ENCODE assay signal across 28 cellular contexts in the genomic region with DNA sequence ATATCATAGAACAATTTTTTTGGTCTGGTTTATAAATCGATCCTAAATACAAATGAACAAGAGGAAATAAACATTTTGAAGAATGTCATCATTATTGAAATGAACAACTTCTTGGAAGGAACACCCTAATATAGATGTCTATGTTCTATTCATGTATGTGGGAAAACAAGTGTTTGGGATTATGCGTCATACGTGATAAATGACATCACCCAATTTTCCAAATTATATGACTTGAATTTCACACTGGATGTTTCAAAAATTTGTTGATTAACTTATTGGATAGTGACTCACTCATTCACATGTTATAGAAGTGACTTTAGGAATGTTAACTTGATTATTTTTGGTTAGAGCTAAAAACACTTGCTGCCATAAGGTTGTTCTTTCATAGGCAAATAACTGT.
"Had no signal": no experiment of that assay in that cellular context is flagged by ENCODE, and none has a peak within 500 bp of the region (broad histone marks: within the 10 kb centered on the region; RNA-seq: fewer than 3 reads in every experiment).

No MANE protein-coding gene starts in this region.

- H3K27me3 Mint-ChIP-seq: activated CD4-positive, alpha-beta memory T cell treated with anti-CD3 and anti-CD28 coated beads for 36 hours; activated naive CD8-positive, alpha-beta T cell treated with anti-CD3 and anti-CD28 coated beads, Interleukin-2, amount 10 ng/mL, durations not matched to agents 7 days and 5 days had no signal

- H3K9me3 Mint-ChIP-seq: activated CD4-positive, alpha-beta memory T cell treated with anti-CD3 and anti-CD28 coated beads for 36 hours; activated naive CD8-positive, alpha-beta T cell treated with anti-CD3 and anti-CD28 coated beads, Interleukin-2, amount 10 ng/mL, durations not matched to agents 7 days and 5 days; activated T-cell treated with anti-CD3 and anti-CD28 coated beads, Interleukin-2, amount 50 U/mL, for 72 hours; T-helper 1 cell treated with Interleukin-12 subunit alpha and Interleukin-12 subunit beta and Interleukin-4 antibody, amounts not matched to agents 30 μg/mL and 1 μg/mL, for 36 hours; WTC11 had no signal

- H3K27ac ChIP-seq: adrenal gland, colonic mucosa, Peyer's patch, RWPE1, SJSA1 had no signal

- H3K36me3 ChIP-seq: adrenal gland, colonic mucosa, MG63, Peyer's patch, SJSA1 had no signal

- H3K27me3 ChIP-seq: adrenal gland, colonic mucosa, MG63, Peyer's patch, SJSA1 had no signal

- H3K4me3 Mint-ChIP-seq: activated CD4-positive, alpha-beta memory T cell treated with anti-CD3 and anti-CD28 coated beads for 36 hours; WTC11 had no signal

- H3K4me1 ChIP-seq: adrenal gland, colonic mucosa, Peyer's patch had no signal

- H3K36me3 Mint-ChIP-seq: WTC11 had no signal

- DNase-seq: activated CD4-positive, alpha-beta memory T cell treated with anti-CD3 and anti-CD28 coated beads for 36 hours; activated CD4-positive, alpha-beta T cell treated with anti-CD3 and anti-CD28 coated beads for 48 hours; activated CD4-positive, CD25-positive, alpha-beta regulatory T cell treated with anti-CD3 and anti-CD28 coated beads, Interleukin-2, amount 50 U/mL, for 72 hours; activated CD8-positive, alpha-beta memory T cell treated with anti-CD3 and anti-CD28 coated beads for 24 hours; activated naive CD4-positive, alpha-beta T cell treated with anti-CD3 and anti-CD28 coated beads, Interleukin-2, amount 50 U/mL, for 16 hours; activated naive CD8-positive, alpha-beta T cell treated with anti-CD3 and anti-CD28 coated beads, Interleukin-2, amount 10 ng/mL, durations not matched to agents 7 days and 5 days; activated T-cell treated with anti-CD3 and anti-CD28 coated beads, Interleukin-2, amount 50 U/mL, for 72 hours; adrenal gland; anterior cingulate cortex; cerebellar nuclear complex; colonic mucosa; KG1; MG63; NCI-H1105; NCI-H1436; NCI-H1694 treated with DMSO at 0.1 percent for 48 hours; NCI-H2081; NCI-H446 treated with DMSO at 0.1 percent for 48 hours; NCI-H524 treated with DMSO at 0.1 percent for 48 hours; NCI-H774; NK-92 treated with Interleukin-12 subunit alpha and Interleukin-12 subunit beta, amount 100 ng/mL, for 24 hours; Peyer's patch; Right ventricle myocardium superior; T-helper 9 cell had no signal

- H3K9me3 ChIP-seq: adrenal gland, colonic mucosa, MG63, Peyer's patch, SJSA1 had no signal

- ATAC-seq: activated T-cell treated with anti-CD3 and anti-CD28 coated beads, Interleukin-2, amount 50 U/mL, for 72 hours; WTC11 had no signal

- H3K4me3 ChIP-seq: adrenal gland, colonic mucosa, MG63, Peyer's patch, SJSA1 had no signal

- H3K27ac Mint-ChIP-seq: activated CD4-positive, alpha-beta memory T cell treated with anti-CD3 and anti-CD28 coated beads for 36 hours; activated T-cell treated with anti-CD3 and anti-CD28 coated beads, Interleukin-2, amount 50 U/mL, for 72 hours; WTC11 had no signal
